Comparison of ENCODE assay signal across 1 cellular context in the genomic region with DNA sequence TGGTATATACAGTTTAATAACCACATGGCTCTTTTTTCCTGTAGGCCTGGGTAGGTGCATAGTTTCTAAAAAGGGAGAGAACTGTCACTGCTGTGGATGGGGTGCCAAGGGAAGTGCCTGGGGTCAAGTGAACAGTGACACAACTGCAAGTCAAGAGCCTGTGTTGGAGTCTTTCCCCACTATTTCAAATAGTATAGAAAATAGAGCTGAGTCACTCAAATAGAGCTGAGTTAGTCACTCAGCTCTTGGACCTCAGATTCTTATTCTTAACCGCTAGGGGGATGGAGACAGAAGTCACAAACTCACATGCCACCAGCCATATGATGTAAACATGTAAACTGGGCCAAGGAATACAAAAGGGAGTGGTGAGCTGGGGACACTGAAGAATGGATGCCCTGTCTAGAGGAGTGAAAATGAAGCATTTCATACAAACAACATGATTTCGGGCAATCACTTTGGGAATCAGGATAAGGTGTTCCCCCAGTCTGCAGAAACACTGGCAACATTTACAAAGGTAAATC.
TF ChIP-seq lines count a peak whose summit lies in the region.

No MANE protein-coding gene starts in this region.

TF ChIP-seq in HepG2, 621 proteins besides CTCF, POLR2A, EP300 and RAD21 (continued from another document and continues in another):
- 0 out of 2 replicates have a peak, but pooled peaks have one; percentile 54 for TF ChIP-seq TARDBP (CRISPR knock-in tag; IDR thresholded peaks at IDR 0.05)
- TF ChIP-seq, protein P1, sequence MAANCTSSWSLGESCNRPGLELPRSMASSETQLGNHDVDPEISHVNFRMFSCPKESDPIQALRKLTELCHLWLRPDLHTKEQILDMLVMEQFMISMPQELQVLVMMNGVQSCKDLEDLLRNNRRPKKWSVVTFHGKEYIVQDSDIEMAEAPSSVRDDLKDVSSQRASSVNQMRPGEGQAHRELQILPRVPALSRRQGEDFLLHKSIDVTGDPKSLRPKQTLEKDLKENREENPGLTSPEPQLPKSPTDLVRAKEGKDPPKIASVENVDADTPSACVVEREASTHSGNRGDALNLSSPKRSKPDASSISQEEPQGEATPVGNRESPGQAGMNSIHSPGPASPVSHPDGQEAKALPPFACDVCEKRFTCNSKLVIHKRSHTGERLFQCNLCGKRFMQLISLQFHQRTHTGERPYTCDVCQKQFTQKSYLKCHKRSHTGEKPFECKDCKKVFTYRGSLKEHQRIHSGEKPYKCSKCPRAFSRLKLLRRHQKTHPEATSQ (CRISPR knock-in tag; IDR thresholded peaks at IDR 0.05; ENCODE audit: borderline replicate concordance), result peak; percentile 41; the same call in 1 of the 2 replicates
- no peak for TF ChIP-seq ONECUT2 (CRISPR knock-in tag; IDR thresholded peaks at IDR 0.05)
- TF ChIP-seq SIN3A (IDR thresholded peaks at IDR 0.05; ENCODE audit: borderline replicate concordance, low read depth, low read length), result peak; percentile 85
- TF ChIP-seq NR2F6 (IDR thresholded peaks at IDR 0.05), result peak; percentile 26; the same call in 1 of the 2 replicates
- no peak for TF ChIP-seq NR2F6 (CRISPR knock-in tag; IDR thresholded peaks at IDR 0.05)
- TF ChIP-seq ZMYM2 (CRISPR knock-in tag; IDR thresholded peaks at IDR 0.05), result 0 out of 2 replicates have a peak, but pooled peaks have one; percentile 47
- TF ChIP-seq TCF7L2 (IDR thresholded peaks at IDR 0.05; ENCODE audit: low read depth, low read length), result no peak
- TF ChIP-seq SMAD3 (CRISPR knock-in tag; IDR thresholded peaks at IDR 0.05), result 0 out of 2 replicates have a peak, but pooled peaks have one; percentile 32
- TF ChIP-seq HDAC1 (CRISPR knock-in tag; IDR thresholded peaks at IDR 0.05), result 0 out of 2 replicates have a peak, but pooled peaks have one; percentile 25
- TF ChIP-seq ZNF577 (CRISPR knock-in tag; IDR thresholded peaks at IDR 0.05; ENCODE audit: borderline replicate concordance, low read depth), result no peak
- peak; percentile 70 for TF ChIP-seq ARID4A (CRISPR knock-in tag; IDR thresholded peaks at IDR 0.05; ENCODE audit: borderline replicate concordance)
- TF ChIP-seq ZNF12 (CRISPR knock-in tag; IDR thresholded peaks at IDR 0.05), result peak; percentile 66; the same call in 1 of the 2 replicates
- peak; percentile 95 for TF ChIP-seq FOXK1 (CRISPR knock-in tag; IDR thresholded peaks at IDR 0.05; ENCODE audit: borderline replicate concordance, low read depth)
- 0 out of 2 replicates have a peak, but pooled peaks have one; percentile 36 for TF ChIP-seq ZNF331 (CRISPR knock-in tag; IDR thresholded peaks at IDR 0.05)
- TF ChIP-seq NFE2L2 (IDR thresholded peaks at IDR 0.05; ENCODE audit: low read length), result peak; percentile 99
- TF ChIP-seq MAFK (conservative IDR thresholded peaks at IDR 0.05 in 1 of 2, IDR thresholded peaks at IDR 0.05 in 1 of 2; ENCODE audit: low read length in 2 of 2), result peak; percentile 99 to 100
- TF ChIP-seq RFXAP (CRISPR knock-in tag; IDR thresholded peaks at IDR 0.05; ENCODE audit: borderline replicate concordance), result peak; percentile 43; the same call in 1 of the 2 replicates
- peak; percentile 100 for TF ChIP-seq MAFF (IDR thresholded peaks at IDR 0.05; ENCODE audit: low read depth, low read length)
- TF ChIP-seq FOXC1 (CRISPR knock-in tag; IDR thresholded peaks at IDR 0.05; ENCODE audit: borderline replicate concordance), result 0 out of 2 replicates have a peak, but pooled peaks have one; percentile 25
- no peak for TF ChIP-seq CREB3 (CRISPR knock-in tag; IDR thresholded peaks at IDR 0.05)
- TF ChIP-seq HMG20A (CRISPR knock-in tag; IDR thresholded peaks at IDR 0.05; ENCODE audit: borderline replicate concordance), result peak; percentile 51; the same call in 1 of the 2 replicates
- peak; percentile 53; the same call in 1 of the 2 replicates for TF ChIP-seq THRA (CRISPR knock-in tag; IDR thresholded peaks at IDR 0.05; ENCODE audit: borderline replicate concordance)
- TF ChIP-seq, protein P2, sequence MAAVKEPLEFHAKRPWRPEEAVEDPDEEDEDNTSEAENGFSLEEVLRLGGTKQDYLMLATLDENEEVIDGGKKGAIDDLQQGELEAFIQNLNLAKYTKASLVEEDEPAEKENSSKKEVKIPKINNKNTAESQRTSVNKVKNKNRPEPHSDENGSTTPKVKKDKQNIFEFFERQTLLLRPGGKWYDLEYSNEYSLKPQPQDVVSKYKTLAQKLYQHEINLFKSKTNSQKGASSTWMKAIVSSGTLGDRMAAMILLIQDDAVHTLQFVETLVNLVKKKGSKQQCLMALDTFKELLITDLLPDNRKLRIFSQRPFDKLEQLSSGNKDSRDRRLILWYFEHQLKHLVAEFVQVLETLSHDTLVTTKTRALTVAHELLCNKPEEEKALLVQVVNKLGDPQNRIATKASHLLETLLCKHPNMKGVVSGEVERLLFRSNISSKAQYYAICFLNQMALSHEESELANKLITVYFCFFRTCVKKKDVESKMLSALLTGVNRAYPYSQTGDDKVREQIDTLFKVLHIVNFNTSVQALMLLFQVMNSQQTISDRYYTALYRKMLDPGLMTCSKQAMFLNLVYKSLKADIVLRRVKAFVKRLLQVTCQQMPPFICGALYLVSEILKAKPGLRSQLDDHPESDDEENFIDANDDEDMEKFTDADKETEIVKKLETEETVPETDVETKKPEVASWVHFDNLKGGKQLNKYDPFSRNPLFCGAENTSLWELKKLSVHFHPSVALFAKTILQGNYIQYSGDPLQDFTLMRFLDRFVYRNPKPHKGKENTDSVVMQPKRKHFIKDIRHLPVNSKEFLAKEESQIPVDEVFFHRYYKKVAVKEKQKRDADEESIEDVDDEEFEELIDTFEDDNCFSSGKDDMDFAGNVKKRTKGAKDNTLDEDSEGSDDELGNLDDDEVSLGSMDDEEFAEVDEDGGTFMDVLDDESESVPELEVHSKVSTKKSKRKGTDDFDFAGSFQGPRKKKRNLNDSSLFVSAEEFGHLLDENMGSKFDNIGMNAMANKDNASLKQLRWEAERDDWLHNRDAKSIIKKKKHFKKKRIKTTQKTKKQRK (IDR thresholded peaks at IDR 0.05; ENCODE audit: low read length), result no peak
- no peak for TF ChIP-seq ARNT (IDR thresholded peaks at IDR 0.05)
- peak; percentile 57; the same call in 1 of the 2 replicates for TF ChIP-seq THAP11 (CRISPR knock-in tag; IDR thresholded peaks at IDR 0.05)
- TF ChIP-seq CEBPG (CRISPR knock-in tag; IDR thresholded peaks at IDR 0.05), result peak; percentile 33; the same call in 1 of the 2 replicates
- TF ChIP-seq RFX5 (IDR thresholded peaks at IDR 0.05; ENCODE audit: low read depth, low read length), result peak; percentile 27; the same call in 1 of the 2 replicates
- TF ChIP-seq ZNF678 (CRISPR knock-in tag; IDR thresholded peaks at IDR 0.05), result no peak
- peak; percentile 31 for TF ChIP-seq SKI (IDR thresholded peaks at IDR 0.05; ENCODE audit: partially characterized antibody)
- peak; percentile 53; the same call in 1 of the 2 replicates for TF ChIP-seq MED1 (CRISPR knock-in tag; IDR thresholded peaks at IDR 0.05)
- peak; percentile 88 for TF ChIP-seq SAP130 (CRISPR knock-in tag; IDR thresholded peaks at IDR 0.05; ENCODE audit: low read depth)
- no peak for TF ChIP-seq PAWR (CRISPR knock-in tag; IDR thresholded peaks at IDR 0.05; ENCODE audit: borderline replicate concordance)
- peak; percentile 39; the same call in 1 of the 2 replicates for TF ChIP-seq ZGPAT (CRISPR knock-in tag; IDR thresholded peaks at IDR 0.05)
- 0 out of 2 replicates have a peak, but pooled peaks have one; percentile 22 for TF ChIP-seq ERF (CRISPR knock-in tag; IDR thresholded peaks at IDR 0.05)
- peak; percentile 91 for TF ChIP-seq TFAP4 (IDR thresholded peaks at IDR 0.05; ENCODE audit: borderline replicate concordance, low read depth)
- TF ChIP-seq FOXO4 (CRISPR knock-in tag; conservative IDR thresholded peaks at IDR 0.05), result 0 out of 2 replicates have a peak, but pooled peaks have one; percentile 26
- TF ChIP-seq, protein P3, sequence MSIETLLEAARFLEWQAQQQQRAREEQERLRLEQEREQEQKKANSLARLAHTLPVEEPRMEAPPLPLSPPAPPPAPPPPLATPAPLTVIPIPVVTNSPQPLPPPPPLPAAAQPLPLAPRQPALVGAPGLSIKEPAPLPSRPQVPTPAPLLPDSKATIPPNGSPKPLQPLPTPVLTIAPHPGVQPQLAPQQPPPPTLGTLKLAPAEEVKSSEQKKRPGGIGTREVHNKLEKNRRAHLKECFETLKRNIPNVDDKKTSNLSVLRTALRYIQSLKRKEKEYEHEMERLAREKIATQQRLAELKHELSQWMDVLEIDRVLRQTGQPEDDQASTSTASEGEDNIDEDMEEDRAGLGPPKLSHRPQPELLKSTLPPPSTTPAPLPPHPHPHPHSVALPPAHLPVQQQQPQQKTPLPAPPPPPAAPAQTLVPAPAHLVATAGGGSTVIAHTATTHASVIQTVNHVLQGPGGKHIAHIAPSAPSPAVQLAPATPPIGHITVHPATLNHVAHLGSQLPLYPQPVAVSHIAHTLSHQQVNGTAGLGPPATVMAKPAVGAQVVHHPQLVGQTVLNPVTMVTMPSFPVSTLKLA (IDR thresholded peaks at IDR 0.05), result peak; percentile 76; the same call in 1 of the 2 replicates
- peak; percentile 60; the same call in 1 of the 2 replicates for TF ChIP-seq SOX13 (IDR thresholded peaks at IDR 0.05)
- TF ChIP-seq SOX13 (CRISPR knock-in tag; conservative IDR thresholded peaks at IDR 0.05 in 1 of 2, IDR thresholded peaks at IDR 0.05 in 1 of 2), result no peak; a peak in 1 of 4 replicates
- TF ChIP-seq BHLHE40 (IDR thresholded peaks at IDR 0.05; ENCODE audit: low read length), result peak; percentile 79; the same call in 1 of the 2 replicates
- peak; percentile 50; the same call in 1 of the 2 replicates for TF ChIP-seq GATAD1 (CRISPR knock-in tag; IDR thresholded peaks at IDR 0.05)
- TF ChIP-seq SMAD9 (CRISPR knock-in tag; IDR thresholded peaks at IDR 0.05), result no peak
